ENCODE assay signal across 1 cellular context in genomic region chr3:137760341-137761098, GRCh38.
A peak's percentile ranks its signal among the peaks of the same experiment; 100 is the strongest.
TF ChIP-seq lines count a peak whose summit lies in the region.

No MANE protein-coding gene starts in this region.

TF ChIP-seq in H1, 55 proteins besides CTCF, POLR2A, EP300 and RAD21:
- TF ChIP-seq KDM4A (IDR thresholded peaks at IDR 0.05; ENCODE audit: low read depth, low read length, severe bottlenecking) (peak; percentile 32), SUZ12 (IDR thresholded peaks at IDR 0.05; ENCODE audit: low read length) (peak; percentile 54; the same call in 1 of the 2 replicates), EZH2 (IDR thresholded peaks at IDR 0.05; ENCODE audit: low read depth, low read length, severe bottlenecking) (peak; percentile 48), RXRA (IDR thresholded peaks at IDR 0.05; ENCODE audit: insufficient read depth, low read depth, low read length) (no peak), TBP (IDR thresholded peaks at IDR 0.05; ENCODE audit: low read depth, low read length) (0 out of 2 replicates have a peak, but pooled peaks have one; percentile 28)
- TF ChIP-seq, protein P1, sequence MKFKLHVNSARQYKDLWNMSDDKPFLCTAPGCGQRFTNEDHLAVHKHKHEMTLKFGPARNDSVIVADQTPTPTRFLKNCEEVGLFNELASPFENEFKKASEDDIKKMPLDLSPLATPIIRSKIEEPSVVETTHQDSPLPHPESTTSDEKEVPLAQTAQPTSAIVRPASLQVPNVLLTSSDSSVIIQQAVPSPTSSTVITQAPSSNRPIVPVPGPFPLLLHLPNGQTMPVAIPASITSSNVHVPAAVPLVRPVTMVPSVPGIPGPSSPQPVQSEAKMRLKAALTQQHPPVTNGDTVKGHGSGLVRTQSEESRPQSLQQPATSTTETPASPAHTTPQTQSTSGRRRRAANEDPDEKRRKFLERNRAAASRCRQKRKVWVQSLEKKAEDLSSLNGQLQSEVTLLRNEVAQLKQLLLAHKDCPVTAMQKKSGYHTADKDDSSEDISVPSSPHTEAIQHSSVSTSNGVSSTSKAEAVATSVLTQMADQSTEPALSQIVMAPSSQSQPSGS (IDR thresholded peaks at IDR 0.05; ENCODE audit: low read length): no peak
